In the genomic region with DNA sequence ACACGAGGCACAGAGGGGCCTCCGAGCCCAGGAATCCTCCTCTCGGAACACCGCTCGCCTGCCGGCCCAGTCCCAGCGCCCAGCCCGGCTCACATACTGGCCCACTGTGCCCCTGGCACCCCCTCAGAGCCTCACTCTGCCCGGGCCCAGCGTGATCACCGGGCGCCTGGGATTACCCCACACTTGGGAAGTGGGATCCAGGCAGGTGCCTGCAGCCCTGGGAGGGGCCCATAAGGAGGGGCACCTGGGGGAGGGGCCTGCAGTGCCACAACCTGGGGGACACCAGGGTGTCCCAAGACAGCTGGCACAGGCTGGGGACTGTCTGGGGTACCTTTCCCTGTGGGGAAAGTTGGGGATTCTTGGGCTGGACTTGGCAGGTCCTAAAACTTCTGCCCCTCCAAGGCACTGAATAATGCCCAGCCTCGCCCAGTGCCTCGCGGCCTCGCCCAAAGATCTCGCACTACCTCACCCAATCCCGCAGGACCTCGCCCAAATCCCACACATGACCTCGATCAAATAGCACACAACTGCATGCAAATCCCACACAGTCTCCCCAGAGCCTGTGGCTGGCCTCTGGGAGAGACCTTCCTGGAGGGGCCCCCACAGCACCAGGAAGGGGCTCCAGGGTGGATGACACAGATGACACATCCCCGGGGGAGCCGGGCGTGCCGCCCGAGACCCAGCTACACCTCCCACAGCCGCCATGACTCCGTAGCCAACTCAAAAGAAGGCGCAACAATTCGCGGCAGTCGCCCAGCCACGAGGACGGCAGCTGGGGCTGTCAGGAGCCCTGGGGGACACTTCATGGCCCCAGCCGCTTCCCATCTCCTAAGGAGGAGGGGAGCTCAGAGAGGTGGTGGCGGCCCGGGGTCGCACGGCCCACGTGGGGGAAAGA, we compare ENCODE assay signal across 11 cellular contexts. TPM values are rescaled to one million over a fixed set of nuclear protein-coding genes. Genes with fewer than 3 reads are reported as not detected.
DNase-seq lines count a peak whose midpoint lies in the region; ATAC-seq and TF ChIP-seq lines count a peak whose summit lies in the region.
"Had no signal": no experiment of that assay in that cellular context is flagged by ENCODE, and none has a peak within 500 bp of the region (broad histone marks: within the 10 kb centered on the region; RNA-seq: fewer than 3 reads in every experiment).

No MANE protein-coding gene starts in this region.

- no peaks in the 10 kb centered on the region for H3K36me3 ChIP-seq in CD4-positive, alpha-beta memory T cell (ENCODE audit: insufficient read depth, low read length)
- H3K36me3 ChIP-seq in Peyer's patch: peaks cover 0 to 6% (median 0%) of the 10 kb centered on the region in 3 donors

- H3K27ac ChIP-seq in CD4-positive, alpha-beta memory T cell (ENCODE audit: low read depth, low read length): peak overlapping the region; percentile 66
- peak overlapping the region; percentile 13 to 96 (median 33) for H3K27ac ChIP-seq in Peyer's patch
- H3K27ac ChIP-seq: GM23248 had no signal

- CTCF ChIA-PET in CD4-positive, alpha-beta memory T cell (lab: Charles Lee; ENCODE audit: partially characterized antibody): interaction anchor here (2.4 to 2.7 kb wide), 2 partner anchors 45 to 48 kb away, joined by 9 to 15 read pairs; no protein-coding TSS in a partner anchor

- H3K4me1 Mint-ChIP-seq in CD4-positive, alpha-beta memory T cell: peaks cover 14 to 49% (median 30%) of the 10 kb centered on the region in 4 donors
- peaks cover 33% of the 10 kb centered on the region in 2 donors for H3K4me1 Mint-ChIP-seq in effector memory CD8-positive, alpha-beta T cell (ENCODE audit: low read depth in 2 of 2)
- peaks cover 24% of the 10 kb centered on the region for H3K4me1 Mint-ChIP-seq in neural crest cell

- no peak overlapping the region for H3K4me3 ChIP-seq in CD4-positive, alpha-beta memory T cell (ENCODE audit: low read length in 2 of 2)
- H3K4me3 ChIP-seq in Peyer's patch: no peak overlapping the region
- H3K4me3 ChIP-seq: GM23248 had no signal

- peaks cover 0 to under 1% of the 10 kb centered on the region in 2 donors for H3K36me3 Mint-ChIP-seq in CD4-positive, alpha-beta memory T cell
- peaks cover 24% of the 10 kb centered on the region for H3K36me3 Mint-ChIP-seq in effector memory CD8-positive, alpha-beta T cell (ENCODE audit: insufficient read depth)
- no peaks in the 10 kb centered on the region for H3K36me3 Mint-ChIP-seq in neural crest cell (ENCODE audit: low read depth)

- H3K4me1 ChIP-seq in CD4-positive, alpha-beta memory T cell (ENCODE audit: insufficient read depth, low read length): peaks cover 82% of the 10 kb centered on the region
- H3K4me1 ChIP-seq in Peyer's patch: peaks cover 31 to 91% (median 64%) of the 10 kb centered on the region in 4 donors

- no peak for ATAC-seq in effector memory CD8-positive, alpha-beta T cell (replicated peaks)
- ATAC-seq in HG02885 (IDR thresholded peaks at IDR 0.05; ENCODE audit: poor library complexity, unreplicated experiment): no peak

- H3K27ac Mint-ChIP-seq in CD4-positive, alpha-beta memory T cell: peak overlapping the region in 6 of 7 donors; percentile 24 to 93 (median 75)
- H3K27ac Mint-ChIP-seq in effector memory CD8-positive, alpha-beta T cell: peak overlapping the region; percentile 85 to 88
- no peak overlapping the region for H3K27ac Mint-ChIP-seq in neural crest cell (ENCODE audit: unreplicated experiment)

- POLR2A ChIA-PET in CD4-positive, alpha-beta memory T cell (lab: Charles Lee; ENCODE audit: partially characterized antibody): interaction anchor here (1.1 to 2.3 kb wide), 3 partner anchors 9 to 29 kb away, joined by 3 to 27 read pairs (median 4); a partner anchor contains a TSS

- H3K9me3 ChIP-seq in CD4-positive, alpha-beta memory T cell (ENCODE audit: control insufficient read depth in 1 of 2, low read length in 2 of 2): no peaks in the 10 kb centered on the region
- H3K9me3 ChIP-seq in Peyer's patch: no peaks in the 10 kb centered on the region

- H3K4me3 Mint-ChIP-seq in CD4-positive, alpha-beta memory T cell: peak overlapping the region; percentile 27 to 74 (median 52)
- H3K4me3 Mint-ChIP-seq in effector memory CD8-positive, alpha-beta T cell: peak overlapping the region; percentile 73 to 77
- H3K4me3 Mint-ChIP-seq in neural crest cell: peak overlapping the region; percentile 41

- no peak for DNase-seq in CD4-positive, alpha-beta memory T cell
- no peak for DNase-seq in Peyer's patch
- no peak for DNase-seq in effector memory CD8-positive, alpha-beta T cell
- DNase-seq in neural crest cell (ENCODE audit: low read depth, low spot score): no peak
- DNase-seq in activated gamma-delta T cell (lab: John Stamatoyannopoulos, UW): no peak
- no peak for DNase-seq in GM13976 (ENCODE audit: low spot score)
- DNase-seq in iPS-NIHi7 (ENCODE audit: extremely low spot score): no peak
- DNase-seq: GM23248, NCI-H1694, RPMI8226 had no signal

- intact Hi-C loops in CD4-positive, alpha-beta memory T cell (cut with micrococcal nuclease): loop anchor here (2.0 kb wide), 1 partner anchor 15 kb away; a partner anchor contains a TSS

- no peaks in the 10 kb centered on the region for H3K27me3 ChIP-seq in CD4-positive, alpha-beta memory T cell (ENCODE audit: insufficient read depth, low read length)
- no peaks in the 10 kb centered on the region for H3K27me3 ChIP-seq in Peyer's patch

- in situ Hi-C loops in GM13976 (cut with MboI; ENCODE audit: low sequenced_read_pairs, unreplicated experiment): no loop called here

- no peaks in the 10 kb centered on the region for H3K27me3 Mint-ChIP-seq in CD4-positive, alpha-beta memory T cell
- no peaks in the 10 kb centered on the region for H3K27me3 Mint-ChIP-seq in effector memory CD8-positive, alpha-beta T cell
- H3K27me3 Mint-ChIP-seq in neural crest cell (ENCODE audit: low read depth): peaks cover 4% of the 10 kb centered on the region

- no peak for TF ChIP-seq CTCF in Peyer's patch (IDR thresholded peaks at IDR 0.05)
- TF ChIP-seq CTCF in neural crest cell (conservative IDR thresholded peaks at IDR 0.05): no peak
- TF ChIP-seq CTCF in GM13976 (IDR thresholded peaks at IDR 0.05; ENCODE audit: borderline replicate concordance, control extremely low read depth, extremely low read depth, insufficient read depth, missing control alignments): no peak

- H3K9me3 Mint-ChIP-seq in CD4-positive, alpha-beta memory T cell: no peaks in the 10 kb centered on the region
- no peaks in the 10 kb centered on the region for H3K9me3 Mint-ChIP-seq in effector memory CD8-positive, alpha-beta T cell
- H3K9me3 Mint-ChIP-seq in neural crest cell: no peaks in the 10 kb centered on the region

- no peak for TF ChIP-seq POLR2A in Peyer's patch (IDR thresholded peaks at IDR 0.05)

RNA-seq across cellular contexts. Expression of a gene that starts 13.7 kb away (rescaled TPM):
- total RNA-seq in CD4-positive, alpha-beta memory T cell: 10 to 100 TPM; 43.0 to 45.4 TPM
- 1 to 10 TPM in 1 of 2 donors, not detected in 1; 6.0 TPM for polyA plus RNA-seq in CD4-positive, alpha-beta memory T cell
- total RNA-seq in Peyer's patch (10 to 100 TPM; 38.2 to 95.7 (median 53.8) TPM), neural crest cell (99.0 and 99.7 TPM in 2 replicates)

RNA-seq across cellular contexts. Expression of a gene that starts 49.3 kb away (rescaled TPM):
- 10 to 100 TPM; 82.9 to 87.7 TPM for total RNA-seq in CD4-positive, alpha-beta memory T cell
- 10 to 100 TPM in 1 of 2 donors, 1 to 10 TPM in 1; 6.6 to 39.3 TPM for polyA plus RNA-seq in CD4-positive, alpha-beta memory T cell
- 10 to 100 TPM; 63.5 to 80.8 (median 74.6) TPM for total RNA-seq in Peyer's patch
- total RNA-seq in neural crest cell: 77.2 and 79.4 TPM in 2 replicates
